ENCODE assay signal across 1 cellular context in genomic region chr22:43015677-43016042, GRCh38.
TF ChIP-seq lines count a peak whose summit lies in the region.

No MANE protein-coding gene starts in this region.

TF ChIP-seq in SK-N-SH, 30 proteins besides CTCF, POLR2A, EP300 and RAD21 (continued from another document):
- TF ChIP-seq REST (IDR thresholded peaks at IDR 0.05; ENCODE audit: low read depth, low read length) (no peak), RCOR1 (IDR thresholded peaks at IDR 0.05; ENCODE audit: low read length) (no peak), USF2 (IDR thresholded peaks at IDR 0.05; ENCODE audit: borderline replicate concordance, low read depth, low read length) (no peak), RXRA (IDR thresholded peaks at IDR 0.05; ENCODE audit: borderline replicate concordance, low read depth) (no peak), NRF1 (IDR thresholded peaks at IDR 0.05; ENCODE audit: low read depth, low read length) (no peak)
